ENCODE assay signal across 1 cellular context in genomic region chr19:55246462-55247451, GRCh38.
TF ChIP-seq lines count a peak whose summit lies in the region.

No MANE protein-coding gene starts in this region.

TF ChIP-seq in HEK293, 187 proteins besides CTCF, POLR2A, EP300 and RAD21 (continued from another document):
- TF ChIP-seq HIC1 (tag by site-specific recombination; IDR thresholded peaks at IDR 0.05), result no peak
- TF ChIP-seq SP2 (tag by site-specific recombination; IDR thresholded peaks at IDR 0.05), result no peak
- TF ChIP-seq ZNF350 (tag by site-specific recombination; IDR thresholded peaks at IDR 0.05), result no peak
- TF ChIP-seq ZNF585B (tag by site-specific recombination; IDR thresholded peaks at IDR 0.05), result no peak
- TF ChIP-seq SP7 (tag by site-specific recombination; IDR thresholded peaks at IDR 0.05), result no peak
- TF ChIP-seq ZFP3 (tag by site-specific recombination; IDR thresholded peaks at IDR 0.05; ENCODE audit: low read depth), result no peak
- no peak for TF ChIP-seq YY1 (tag by site-specific recombination; IDR thresholded peaks at IDR 0.05)
- no peak for TF ChIP-seq ZNF362 (tag by site-specific recombination; IDR thresholded peaks at IDR 0.05)
- no peak for TF ChIP-seq ZNF404 (tag by site-specific recombination; IDR thresholded peaks at IDR 0.05)
- no peak for TF ChIP-seq ZNF560 (tag by site-specific recombination; IDR thresholded peaks at IDR 0.05; ENCODE audit: borderline replicate concordance)
- no peak for TF ChIP-seq ZNF394 (tag by site-specific recombination; IDR thresholded peaks at IDR 0.05; ENCODE audit: borderline replicate concordance)
